In the genomic region with DNA sequence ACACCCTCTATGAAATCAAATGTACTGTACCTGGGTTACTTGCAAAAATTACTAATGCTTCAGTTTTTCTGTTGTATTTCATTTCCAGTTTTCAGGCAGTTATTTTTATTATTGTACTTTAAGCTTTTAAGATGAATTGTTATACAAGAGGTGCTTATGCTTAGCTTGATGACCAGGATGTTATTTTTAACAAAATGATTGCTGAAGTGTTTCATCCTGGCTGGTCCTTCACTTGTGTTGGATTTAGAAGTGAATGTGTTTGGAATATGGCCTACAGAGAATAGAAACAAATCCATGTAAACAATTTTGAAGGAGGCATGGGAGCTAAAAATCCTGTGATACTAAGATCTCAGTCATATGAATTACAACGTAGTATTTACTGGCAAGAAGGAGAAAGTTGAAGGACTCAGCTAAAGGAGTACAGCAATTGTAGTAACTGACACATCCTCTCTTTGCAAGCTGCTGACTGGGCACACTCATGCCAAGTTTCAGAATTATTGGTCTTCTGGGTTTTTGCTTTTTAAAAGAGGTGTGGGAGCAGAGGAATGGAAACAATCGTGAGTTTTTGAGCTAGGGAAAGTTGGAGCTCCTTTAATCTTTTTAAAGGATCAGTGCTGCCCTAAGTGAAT, we compare ENCODE assay signal across 21 cellular contexts. TPM values are rescaled to one million over a fixed set of nuclear protein-coding genes. Genes with fewer than 3 reads are reported as not detected.
DNase-seq lines count a peak whose midpoint lies in the region; ATAC-seq and TF ChIP-seq lines count a peak whose summit lies in the region.
"Had no signal": no experiment of that assay in that cellular context is flagged by ENCODE, and none has a peak within 500 bp of the region (broad histone marks: within the 10 kb centered on the region; RNA-seq: fewer than 3 reads in every experiment).

No MANE protein-coding gene starts in this region.

- TF ChIP-seq POLR2A in heart left ventricle (IDR thresholded peaks at IDR 0.05) (no peak), uterus (IDR thresholded peaks at IDR 0.05) (no peak)

- CTCF ChIA-PET in HEK293 (lab: Yijun Ruan, JAX): interaction anchor here (0.6 to 1.0 kb wide), 2 partner anchors 22 to 67 kb away, joined by 4 to 7 read pairs; no protein-coding TSS in a partner anchor

- 31 to 56% (median 48%) methylated on average over 2 of the region's 2 CpGs for WGBS in heart left ventricle, 4 donors

- H3K27ac ChIP-seq in heart left ventricle (peak overlapping the region in 9 of 12 donors; percentile 7 to 73 (median 60)), HEK293 (ENCODE audit: extremely low read depth, low read depth, low read length) (no peak overlapping the region), uterus (no peak overlapping the region)
- H3K27ac ChIP-seq: adrenal gland, parathyroid adenoma, sigmoid colon, tibial artery had no signal

- H3K4me3 ChIP-seq in heart left ventricle: no peak overlapping the region
- no peak overlapping the region for H3K4me3 ChIP-seq in HEK293 (ENCODE audit: low read depth, low read length)
- H3K4me3 ChIP-seq in uterus: no peak overlapping the region
- H3K4me3 ChIP-seq: adrenal gland, sigmoid colon, tibial artery had no signal

- no peaks in the 10 kb centered on the region for H3K27me3 Mint-ChIP-seq in activated naive CD8-positive, alpha-beta T cell
- H3K27me3 Mint-ChIP-seq in stimulated activated naive B cell treated with anti-CD40 and anti-IgM and Interleukin-4, amounts not matched to agents 10 μg/mL and 1 μg/mL and 100 μg/mL, for 72 hours: no peaks in the 10 kb centered on the region
- H3K27me3 Mint-ChIP-seq: dendritic cell treated with granulocyte-macrophage colony-stimulating factor and Interleukin-4, amounts not matched to agents 40 ng/mL and 50 ng/mL, for 4 days; stimulated activated memory B cell treated with anti-CD40 and anti-IgM and Interleukin-4, amounts not matched to agents 10 μg/mL and 1 μg/mL and 100 μg/mL, for 72 hours had no signal

- DNase-seq in heart left ventricle: no peak
- DNase-seq in Right ventricle myocardium inferior (ENCODE audit: missing footprints): no peak
- DNase-seq in stimulated activated naive B cell treated with anti-CD40 and anti-IgM and Interleukin-4, amounts not matched to agents 10 μg/mL and 1 μg/mL and 100 μg/mL, for 72 hours: no peak
- DNase-seq in uterus: no peak
- DNase-seq in NCI-H345 (lab: John Stamatoyannopoulos, UW): no peak
- DNase-seq: adrenal gland, H7, head of caudate nucleus, midbrain, NCI-H1417 treated with DMSO at 0.1 percent for 48 hours, NCI-H526 treated with DMSO at 0.1 percent for 48 hours, nephron progenitor cell, SHP77, sigmoid colon, tibial artery had no signal

- POLR2A ChIA-PET in HEK293 (lab: Yijun Ruan, JAX): interaction anchor here (1.2 to 2.2 kb wide), 3 partner anchors 9 to 22 kb away, joined by 3 to 7 read pairs (median 6); partner anchors contain the start of gene UBE2A

- peaks cover 0 to 33% (median 0%) of the 10 kb centered on the region in 9 donors for H3K36me3 ChIP-seq in heart left ventricle
- peaks cover 0 to 5% of the 10 kb centered on the region in 2 experiments for H3K36me3 ChIP-seq in HEK293 (ENCODE audit: control insufficient read depth in 2 of 2, insufficient read depth in 1 of 2, low read length in 2 of 2)
- no peaks in the 10 kb centered on the region for H3K36me3 ChIP-seq in uterus
- H3K36me3 ChIP-seq: adrenal gland, tibial artery had no signal

- H3K27ac Mint-ChIP-seq in activated naive CD8-positive, alpha-beta T cell: peak overlapping the region; percentile 54
- H3K27ac Mint-ChIP-seq in stimulated activated naive B cell treated with anti-CD40 and anti-IgM and Interleukin-4, amounts not matched to agents 10 μg/mL and 1 μg/mL and 100 μg/mL, for 72 hours: peak overlapping the region; percentile 21
- H3K27ac Mint-ChIP-seq: dendritic cell treated with granulocyte-macrophage colony-stimulating factor and Interleukin-4, amounts not matched to agents 40 ng/mL and 50 ng/mL, for 4 days; nephron progenitor cell; stimulated activated memory B cell treated with anti-CD40 and anti-IgM and Interleukin-4, amounts not matched to agents 10 μg/mL and 1 μg/mL and 100 μg/mL, for 72 hours had no signal

- no peaks in the 10 kb centered on the region for H3K9me3 ChIP-seq in heart left ventricle
- H3K9me3 ChIP-seq in HEK293 (ENCODE audit: control insufficient read depth, insufficient read depth, low read depth, low read length): no peaks in the 10 kb centered on the region
- no peaks in the 10 kb centered on the region for H3K9me3 ChIP-seq in uterus
- H3K9me3 ChIP-seq: adrenal gland, sigmoid colon, tibial artery had no signal

- H3K4me3 Mint-ChIP-seq in activated naive CD8-positive, alpha-beta T cell: no peak overlapping the region
- H3K4me3 Mint-ChIP-seq in stimulated activated naive B cell treated with anti-CD40 and anti-IgM and Interleukin-4, amounts not matched to agents 10 μg/mL and 1 μg/mL and 100 μg/mL, for 72 hours: no peak overlapping the region
- H3K4me3 Mint-ChIP-seq: dendritic cell treated with granulocyte-macrophage colony-stimulating factor and Interleukin-4, amounts not matched to agents 40 ng/mL and 50 ng/mL, for 4 days; nephron progenitor cell; stimulated activated memory B cell treated with anti-CD40 and anti-IgM and Interleukin-4, amounts not matched to agents 10 μg/mL and 1 μg/mL and 100 μg/mL, for 72 hours had no signal

- H3K36me3 Mint-ChIP-seq in activated naive CD8-positive, alpha-beta T cell: no peaks in the 10 kb centered on the region
- peaks cover 0 to 5% of the 10 kb centered on the region in 2 donors for H3K36me3 Mint-ChIP-seq in stimulated activated naive B cell treated with anti-CD40 and anti-IgM and Interleukin-4, amounts not matched to agents 10 μg/mL and 1 μg/mL and 100 μg/mL, for 72 hours
- H3K36me3 Mint-ChIP-seq: stimulated activated memory B cell treated with anti-CD40 and anti-IgM and Interleukin-4, amounts not matched to agents 10 μg/mL and 1 μg/mL and 100 μg/mL, for 72 hours had no signal

- H3K4me1 ChIP-seq in heart left ventricle (peaks cover 0 to 16% (median 0%) of the 10 kb centered on the region in 12 donors), HEK293 (ENCODE audit: control insufficient read depth, insufficient read depth, low read length) (no peaks in the 10 kb centered on the region), uterus (no peaks in the 10 kb centered on the region)
- H3K4me1 ChIP-seq: adrenal gland, parathyroid adenoma, sigmoid colon, tibial artery had no signal

- peaks cover 16% of the 10 kb centered on the region for H3K4me1 Mint-ChIP-seq in activated naive CD8-positive, alpha-beta T cell (ENCODE audit: low read depth)
- peaks cover 5 to 24% of the 10 kb centered on the region in 2 donors for H3K4me1 Mint-ChIP-seq in stimulated activated naive B cell treated with anti-CD40 and anti-IgM and Interleukin-4, amounts not matched to agents 10 μg/mL and 1 μg/mL and 100 μg/mL, for 72 hours
- H3K4me1 Mint-ChIP-seq: nephron progenitor cell had no signal

- ATAC-seq in heart left ventricle (peak in 3 of 4 donors; percentile 51 to 72 (median 55)), Right ventricle myocardium inferior (no peak)
- ATAC-seq in stimulated activated naive B cell treated with anti-CD40 and anti-IgM and Interleukin-4, amounts not matched to agents 10 μg/mL and 1 μg/mL and 100 μg/mL, for 72 hours (replicated peaks): no peak
- ATAC-seq: left lobe of liver; stimulated activated memory B cell treated with anti-CD40 and anti-IgM and Interleukin-4, amounts not matched to agents 10 μg/mL and 1 μg/mL and 100 μg/mL, for 72 hours had no signal

- intact Hi-C loops in heart left ventricle (cut with DNase I) (no loop called here), Right ventricle myocardium inferior (cut with DNase I) (no loop called here), uterus (cut with DNase I; ENCODE audit: low total_unique reads) (no loop called here)

- H3K27me3 ChIP-seq in heart left ventricle (peaks cover 0 to 4% (median 0%) of the 10 kb centered on the region in 9 donors), uterus (no peaks in the 10 kb centered on the region)
- H3K27me3 ChIP-seq: adrenal gland, sigmoid colon, tibial artery had no signal

- H3K9me3 Mint-ChIP-seq in activated naive CD8-positive, alpha-beta T cell (ENCODE audit: low read depth): no peaks in the 10 kb centered on the region
- H3K9me3 Mint-ChIP-seq in stimulated activated naive B cell treated with anti-CD40 and anti-IgM and Interleukin-4, amounts not matched to agents 10 μg/mL and 1 μg/mL and 100 μg/mL, for 72 hours: no peaks in the 10 kb centered on the region
- H3K9me3 Mint-ChIP-seq: dendritic cell treated with granulocyte-macrophage colony-stimulating factor and Interleukin-4, amounts not matched to agents 40 ng/mL and 50 ng/mL, for 4 days; stimulated activated memory B cell treated with anti-CD40 and anti-IgM and Interleukin-4, amounts not matched to agents 10 μg/mL and 1 μg/mL and 100 μg/mL, for 72 hours had no signal

- TF ChIP-seq CTCF in heart left ventricle (IDR thresholded peaks at IDR 0.05) (no peak), HEK293 (tag by site-specific recombination; IDR thresholded peaks at IDR 0.05) (no peak), uterus (IDR thresholded peaks at IDR 0.05) (no peak)

TF ChIP-seq in HEK293, 187 proteins besides CTCF, POLR2A, EP300 and RAD21:
- TF ChIP-seq SCRT2 (tag by site-specific recombination; IDR thresholded peaks at IDR 0.05) (no peak), PRDM1 (tag by site-specific recombination; IDR thresholded peaks at IDR 0.05) (peak; percentile 23; the same call in 1 of the 2 replicates)

RNA-seq across cellular contexts. Expression of gene UBE2A, which starts 9.2 kb away (rescaled TPM):
- 10 to 100 TPM; 37.3 to 72.4 (median 65.5) TPM for total RNA-seq in heart left ventricle
- polyA plus RNA-seq in heart left ventricle: 10 to 100 TPM; 51.5 to 86.2 TPM
- total RNA-seq in Right ventricle myocardium inferior: 66.3 TPM
- 10 to 100 TPM; 32.0 to 47.0 (median 39.6) TPM for total RNA-seq in uterus

RNA-seq across cellular contexts. Expression of gene STEEP1, which starts 18.3 kb away (rescaled TPM):
- total RNA-seq in heart left ventricle (10 to 100 TPM in 8 of 9 donors, 1 to 10 TPM in 1; 9.7 to 21.7 (median 16.7) TPM), Right ventricle myocardium inferior (12.6 TPM), uterus (10 to 100 TPM in 2 of 4 donors, 1 to 10 TPM in 2; 1.2 to 47.0 (median 11.5) TPM)
- 10 to 100 TPM in 1 of 2 donors, 1 to 10 TPM in 1; 5.4 to 20.0 TPM for polyA plus RNA-seq in heart left ventricle

RNA-seq across cellular contexts. Expression of gene NKRF, which starts 22.7 kb away (rescaled TPM):
- total RNA-seq in heart left ventricle: 1 to 10 TPM; 3.9 to 6.0 (median 4.8) TPM
- 1 to 10 TPM; 3.1 to 4.3 TPM for polyA plus RNA-seq in heart left ventricle
- 4.2 TPM for total RNA-seq in Right ventricle myocardium inferior
- total RNA-seq in uterus: 10 to 100 TPM in 1 of 4 donors, 1 to 10 TPM in 2, under 1 TPM in 1; 0.29 to 10.5 (median 6.0) TPM

Comparison
In these comparisons a context has a peak if more than half of its experiments do, and no peak if none do; other contexts are left out.
1. ATAC-seq: peak in heart left ventricle (3 of 4); none in Right ventricle myocardium inferior (single experiment) and stimulated activated naive B cell treated with anti-CD40 and anti-IgM and Interleukin-4, amounts not matched to agents 10 μg/mL and 1 μg/mL and 100 μg/mL, for 72 hours (0 of 2).
2. H3K27ac ChIP-seq: peak in heart left ventricle (9 of 12); none in HEK293 (single experiment) and uterus (0 of 2).